Comparison of ENCODE assay signal across 3 cellular contexts in the genomic region with DNA sequence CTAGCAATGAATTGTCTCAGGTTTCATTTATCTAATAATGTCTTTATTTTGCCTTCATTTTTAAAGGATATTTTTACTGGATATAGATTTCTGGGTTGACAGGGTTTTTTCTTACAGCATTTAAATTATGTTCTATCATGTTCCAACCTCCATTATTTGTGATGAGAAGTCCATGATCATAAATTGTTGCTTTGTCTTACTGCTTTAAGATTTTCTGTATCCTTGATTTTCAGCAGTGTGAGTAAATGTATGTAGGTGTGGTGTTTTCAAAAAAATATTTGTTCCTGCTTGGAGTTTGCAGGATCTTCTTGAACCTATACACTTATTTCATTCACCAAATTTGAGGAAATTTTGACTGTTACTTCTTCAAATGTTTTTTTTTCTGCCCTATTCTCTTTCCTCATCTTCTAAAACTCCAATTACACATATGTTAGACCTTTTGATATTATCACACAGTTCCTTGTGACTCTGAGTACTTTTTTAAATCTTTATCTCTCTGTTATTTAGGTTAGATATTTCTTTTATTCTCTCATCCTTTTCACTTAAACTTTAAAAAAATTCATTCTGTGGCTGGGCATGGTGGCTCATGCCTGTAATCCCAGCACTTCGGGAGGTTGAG.
"Had no signal": no experiment of that assay in that cellular context is flagged by ENCODE, and none has a peak within 500 bp of the region (broad histone marks: within the 10 kb centered on the region; RNA-seq: fewer than 3 reads in every experiment).

No MANE protein-coding gene starts in this region.

- H3K4me3 ChIP-seq: GM12878 had no signal

- DNase-seq: GDM1, GF-D8 had no signal

- ATAC-seq: GM12878 had no signal
